Comparison of ENCODE assay signal across 20 cellular contexts in genomic region chr2:194735837-194736542, GRCh38.
DNase-seq lines count a peak whose midpoint lies in the region; ATAC-seq and TF ChIP-seq lines count a peak whose summit lies in the region.
"Had no signal": no experiment of that assay in that cellular context is flagged by ENCODE, and none has a peak within 500 bp of the region (broad histone marks: within the 10 kb centered on the region; RNA-seq: fewer than 3 reads in every experiment).

No MANE protein-coding gene starts in this region.

- no peak for TF ChIP-seq POLR2A in breast epithelium (IDR thresholded peaks at IDR 0.05)

- H3K27me3 ChIP-seq in breast epithelium, result no peaks in the 10 kb centered on the region

- TF ChIP-seq CTCF in MCF 10A (IDR thresholded peaks at IDR 0.05; ENCODE audit: unreplicated experiment) (no peak), breast epithelium (IDR thresholded peaks at IDR 0.05) (no peak), RWPE1 (conservative IDR thresholded peaks at IDR 0.05; ENCODE audit: low read depth) (no peak), epithelial cell of esophagus (IDR thresholded peaks at IDR 0.05; ENCODE audit: insufficient read depth, low read depth, low read length, missing control alignments) (no peak)

- intact Hi-C loops in MCF 10A (cut with micrococcal nuclease) (no loop called here), breast epithelium (cut with DNase I; ENCODE audit: low total_unique reads) (no loop called here)

- no peak overlapping the region for H3K4me3 ChIP-seq in breast epithelium
- H3K4me3 ChIP-seq in epithelial cell of esophagus (ENCODE audit: low read length), result no peak overlapping the region

- CTCF ChIA-PET in MCF 10A (lab: Yijun Ruan, JAX) (no interaction called here), RWPE1 (lab: Yijun Ruan, JAX) (interaction anchor here (0.6 kb wide), 1 partner anchor 36 kb away, joined by 6 read pairs; no protein-coding TSS in a partner anchor)

- H3K36me3 Mint-ChIP-seq in MCF 10A (ENCODE audit: insufficient read depth, unreplicated experiment), result no peaks in the 10 kb centered on the region
- H3K36me3 Mint-ChIP-seq: CD8-positive, alpha-beta T cell had no signal

- no peaks in the 10 kb centered on the region for H3K36me3 ChIP-seq in breast epithelium

- peaks cover 6% of the 10 kb centered on the region for H3K4me1 Mint-ChIP-seq in MCF 10A (ENCODE audit: insufficient read depth, unreplicated experiment)

- peak overlapping the region; percentile 43 for H3K27ac Mint-ChIP-seq in MCF 10A (ENCODE audit: low read depth, unreplicated experiment)
- H3K27ac Mint-ChIP-seq: CD8-positive, alpha-beta T cell had no signal

- H3K9me3 Mint-ChIP-seq in MCF 10A (ENCODE audit: unreplicated experiment), result no peaks in the 10 kb centered on the region
- H3K9me3 Mint-ChIP-seq: CD8-positive, alpha-beta T cell had no signal

- POLR2A ChIA-PET in MCF 10A (lab: Yijun Ruan, JAX), result no interaction called here
- POLR2A ChIA-PET in RWPE1 (lab: Yijun Ruan, JAX; ENCODE audit: low non-redundant PET), result no interaction called here

- BruUV-seq in MCF 10A (replicated peaks; lab: Mats Ljungman, UMichigan), result no TSS peak

- no peak for ATAC-seq in HG03135 (IDR thresholded peaks at IDR 0.05; ENCODE audit: unreplicated experiment)
- ATAC-seq: CD8-positive, alpha-beta T cell; SK-N-SH treated with all-trans-retinoic acid at 6 μM for 48 hours had no signal

- H3K27me3 Mint-ChIP-seq in MCF 10A (ENCODE audit: insufficient read depth, unreplicated experiment), result no peaks in the 10 kb centered on the region

- peaks cover 3 to 14% of the 10 kb centered on the region in 2 donors for H3K9me3 ChIP-seq in breast epithelium

- DNase-seq in MCF 10A (ENCODE audit: unreplicated experiment) (no peak), breast epithelium (ENCODE audit: low spot score in 2 of 2) (no peak), RWPE1 (ENCODE audit: low spot score) (peak; percentile 5), epithelial cell of esophagus (ENCODE audit: low read depth) (peak; percentile 59), T1000 (lab: John Stamatoyannopoulos, UW) (no peak)
- DNase-seq in stimulated activated CD4-positive, alpha-beta T cell treated with anti-CD3 and anti-CD28 coated beads, Interleukin-2, amount 100 ng/mL, for 24 hours, result no peak
- DNase-seq: AML-193; C1 segment of cervical spinal cord; CD8-positive, alpha-beta T cell; GDM1; GOT3; MV-4-11; NCI-H1105 treated with DMSO at 0.1 percent for 48 hours; NCI-H2029 treated with DMSO at 0.1 percent for 48 hours; NCI-H2171 treated with DMSO at 0.1 percent for 48 hours; NCI-H446; NCI-H526; RPMI8226 had no signal

- H3K4me3 Mint-ChIP-seq in MCF 10A (ENCODE audit: unreplicated experiment), result no peak overlapping the region
- H3K4me3 Mint-ChIP-seq: CD8-positive, alpha-beta T cell had no signal

- H3K27ac ChIP-seq in breast epithelium (no peak overlapping the region), RWPE1 (no peak overlapping the region)

- H3K4me1 ChIP-seq in breast epithelium, result no peaks in the 10 kb centered on the region

Comparison
In these comparisons a context has a peak if more than half of its experiments do, and no peak if none do; other contexts are left out.
1. DNase-seq: peak in RWPE1 (single experiment) and epithelial cell of esophagus (single experiment); none in MCF 10A (single experiment), breast epithelium (0 of 2), T1000 (single experiment) and stimulated activated CD4-positive, alpha-beta T cell treated with anti-CD3 and anti-CD28 coated beads, Interleukin-2, amount 100 ng/mL, for 24 hours (0 of 2).